Comparison of ENCODE assay signal across 29 cellular contexts in the genomic region with DNA sequence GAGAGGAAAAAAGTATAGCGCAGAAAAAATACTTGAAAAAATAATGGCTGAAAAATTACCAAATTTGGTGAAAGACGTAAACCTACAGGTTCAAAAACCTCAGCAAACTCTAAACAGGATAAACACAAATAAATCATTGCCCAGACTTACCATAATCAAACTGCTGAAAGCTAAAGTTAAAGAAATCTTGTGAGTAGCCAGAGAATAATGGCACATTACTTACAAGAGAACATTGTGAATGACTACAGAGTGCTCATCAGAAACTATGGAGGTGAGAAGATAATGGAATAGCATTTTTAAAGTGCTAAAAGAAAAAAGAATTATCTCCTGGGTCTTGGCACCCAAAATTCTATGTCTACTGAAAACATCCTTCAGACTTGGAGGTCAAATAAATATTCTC. TPM values are rescaled to one million over a fixed set of nuclear protein-coding genes. Genes with fewer than 3 reads are reported as not detected.
A peak's percentile ranks its signal among the peaks of the same experiment; 100 is the strongest.
DNase-seq lines count a peak whose midpoint lies in the region; ATAC-seq, FAIRE-seq and TF ChIP-seq lines count a peak whose summit lies in the region.
"Had no signal": no experiment of that assay in that cellular context is flagged by ENCODE, and none has a peak within 500 bp of the region (broad histone marks: within the 10 kb centered on the region; RNA-seq: fewer than 3 reads in every experiment).

No MANE protein-coding gene starts in this region.

- ATAC-seq in HepG2: no peak
- no peak for ATAC-seq in right lobe of liver
- ATAC-seq: gastrocnemius medialis, left ventricle myocardium superior, mucosa of descending colon had no signal

- FAIRE-seq in HepG2 (lab: Jason Lieb, UNC): no peak

- no peak overlapping the region for H3K4me2 ChIP-seq in HepG2 (ENCODE audit: low read depth, low read length)

- CTCF ChIA-PET in HepG2 (lab: Yijun Ruan, JAX; ENCODE audit: low intra/inter-chr PET ratio, low total read pairs): no interaction called here

- DNase-seq in HepG2 (ENCODE audit: low spot score) (no peak), right lobe of liver (no peak), NCI-H226 (peak; percentile 13), cardiac fibroblast (ENCODE audit: low read depth in 2 of 2) (peak; percentile 11 to 17), spleen (no peak), HUDEP-2 (lab: John Stamatoyannopoulos, UW; ENCODE audit: unreplicated experiment in 76 of 76) (no peak)
- no peak for DNase-seq in activated CD4-positive, CD25-positive, alpha-beta regulatory T cell treated with anti-CD3 and anti-CD28 coated beads, Interleukin-2, amount 50 U/mL, for 72 hours
- DNase-seq: activated CD4-positive, alpha-beta T cell treated with anti-CD3 and anti-CD28 coated beads, Interleukin-2, amount 50 U/mL, for 48 hours; activated effector memory CD4-positive, alpha-beta T cell treated with Interleukin-2 at 50 U/mL for 16 hours; activated naive CD8-positive, alpha-beta T cell treated with anti-CD3 and anti-CD28 coated beads, Interleukin-2, amount 10 ng/mL, durations not matched to agents 7 days and 5 days; CD4-positive, alpha-beta T cell; DMS153; gastrocnemius medialis; H9; hypothalamus; left ventricle myocardium superior; mucosa of descending colon; NCI-H1105; NCI-H2107; NCI-H526; nephron progenitor cell; SHP77; sigmoid colon; substantia nigra; T-helper 1 cell had no signal

- TF ChIP-seq CTCF in HepG2 (CRISPR knock-in tag; IDR thresholded peaks at IDR 0.05): no peak
- no peak for TF ChIP-seq CTCF in right lobe of liver (IDR thresholded peaks at IDR 0.05)
- no peak for TF ChIP-seq CTCF in cardiac fibroblast (IDR thresholded peaks at IDR 0.05; ENCODE audit: low read depth, low read length)
- TF ChIP-seq CTCF in spleen (IDR thresholded peaks at IDR 0.05 in 8 of 11, conservative IDR thresholded peaks at IDR 0.05 in 3 of 11): no peak

- TF ChIP-seq RAD21 in HepG2 (CRISPR knock-in tag; IDR thresholded peaks at IDR 0.05): no peak

- H3K4me1 ChIP-seq in HepG2 (ENCODE audit: insufficient read depth, low read length): no peaks in the 10 kb centered on the region
- no peaks in the 10 kb centered on the region for H3K4me1 ChIP-seq in right lobe of liver
- H3K4me1 ChIP-seq in spleen: no peaks in the 10 kb centered on the region
- H3K4me1 ChIP-seq: gastrocnemius medialis, sigmoid colon had no signal

- H2AFZ ChIP-seq in HepG2 (ENCODE audit: low read length): no peak overlapping the region

- H3K27ac ChIP-seq in HepG2 (ENCODE audit: extremely low read length, insufficient read depth, low read length) (no peak overlapping the region), right lobe of liver (no peak overlapping the region), spleen (no peak overlapping the region)
- H3K27ac ChIP-seq: gastrocnemius medialis, sigmoid colon, VCaP had no signal

- peaks cover 14 to 58% of the 10 kb centered on the region in 2 experiments for H3K36me3 ChIP-seq in HepG2 (replicated peaks in 1 of 2; ENCODE audit: control insufficient read depth in 1 of 2, insufficient read depth in 2 of 2, low read length in 2 of 2)
- peaks cover 0 to 30% (median 14%) of the 10 kb centered on the region in 4 donors for H3K36me3 ChIP-seq in right lobe of liver
- peaks cover 2 to 90% (median 50%) of the 10 kb centered on the region in 6 donors for H3K36me3 ChIP-seq in spleen

- POLR2A ChIA-PET in HepG2 (lab: Yijun Ruan, JAX): no interaction called here

- no peak for TF ChIP-seq POLR2A in HepG2 (IDR thresholded peaks at IDR 0.05; ENCODE audit: insufficient read depth in 1 of 2, low read depth in 2 of 2, low read length in 2 of 2)
- no peak for TF ChIP-seq POLR2A in right lobe of liver (IDR thresholded peaks at IDR 0.05)
- no peak for TF ChIP-seq POLR2A in spleen (IDR thresholded peaks at IDR 0.05)

- TF ChIP-seq EP300 in HepG2 (IDR thresholded peaks at IDR 0.05; ENCODE audit: low read depth in 2 of 2, low read length in 2 of 2) (no peak), HepG2 (CRISPR knock-in tag; IDR thresholded peaks at IDR 0.05; ENCODE audit: borderline replicate concordance) (no peak)

- H3K79me2 ChIP-seq in HepG2 (ENCODE audit: insufficient read depth, low read length): no peaks in the 10 kb centered on the region

- in situ Hi-C loops in HepG2 (cut with HindIII; ENCODE audit: extremely low pct_ligation_motif_present, low pct_unique_long_range_greater_than_20kb): no loop called here

- no TSS peak for BruUV-seq in HepG2 (replicated peaks; lab: Mats Ljungman, UMichigan)

- H4K20me1 ChIP-seq in HepG2 (ENCODE audit: insufficient read depth, low read length): no peaks in the 10 kb centered on the region

- H3K9ac ChIP-seq in HepG2 (ENCODE audit: insufficient read depth, low read depth, low read length): no peak overlapping the region

- WGBS in HepG2 (ENCODE audit: low lambda C conversion rate): 100% methylated on average over 2 of the region's 2 CpGs
- WGBS in right lobe of liver (ENCODE audit: insufficient coverage, low coverage, low lambda C conversion rate, missing lambda C conversion rate): 92% methylated on average over 2 of the region's 2 CpGs
- WGBS in spleen, 5 donors: 94 to 100% (median 99%) methylated on average over 2 of the region's 2 CpGs

- peaks cover 10% of the 10 kb centered on the region for H3K9me3 ChIP-seq in HepG2 (ENCODE audit: low read length)
- peaks cover 0 to 6% (median 0%) of the 10 kb centered on the region in 4 donors for H3K9me3 ChIP-seq in right lobe of liver
- H3K9me3 ChIP-seq in spleen: peaks cover 0 to 26% (median 18%) of the 10 kb centered on the region in 8 donors
- H3K9me3 ChIP-seq: gastrocnemius medialis had no signal

- intact Hi-C loops in HepG2 (cut with micrococcal nuclease; ENCODE audit: unreplicated experiment) (no loop called here), right lobe of liver (cut with DNase I) (no loop called here), spleen (cut with DNase I; ENCODE audit: low total_unique reads) (no loop called here)

- no peak overlapping the region for H3K4me3 ChIP-seq in HepG2 (replicated peaks in 1 of 3; ENCODE audit: insufficient read depth in 1 of 3, low read depth in 2 of 3, low read length in 3 of 3)
- H3K4me3 ChIP-seq in right lobe of liver: no peak overlapping the region
- no peak overlapping the region for H3K4me3 ChIP-seq in cardiac fibroblast (replicated peaks in 1 of 2; ENCODE audit: low read depth in 2 of 2, low read length in 2 of 2)
- no peak overlapping the region for H3K4me3 ChIP-seq in spleen
- H3K4me3 ChIP-seq: gastrocnemius medialis, mucosa of descending colon, sigmoid colon had no signal

- H3K27me3 ChIP-seq in HepG2 (ENCODE audit: control insufficient read depth in 1 of 2, insufficient read depth in 2 of 2, low read length in 2 of 2) (no peaks in the 10 kb centered on the region; a peak in 1 of 5 replicates), right lobe of liver (no peaks in the 10 kb centered on the region), spleen (replicated peaks in 1 of 7) (no peaks in the 10 kb centered on the region)
- H3K27me3 ChIP-seq: gastrocnemius medialis, sigmoid colon had no signal

RNA-seq across cellular contexts. Expression of a gene that starts 36.0 kb away (rescaled TPM):
- 29.3 and 48.0 TPM in 2 replicates for total RNA-seq in HepG2 (2016; rRNA removed; fragmentation: Illumina TruSeq; extraction: Trizol)
- 7.9 and 9.8 TPM in 2 replicates for total RNA-seq in HepG2 (2016; cell fraction: cytosol; rRNA removed; fragmentation: Illumina TruSeq; extraction: Trizol; ENCODE audit: low read depth)
- total RNA-seq in HepG2 (2016; cell fraction: insoluble cytoplasmic fraction; rRNA removed; fragmentation: Illumina TruSeq; extraction: Trizol): 32.7 and 43.1 TPM in 2 replicates
- 16.2 and 17.0 TPM in 2 replicates for total RNA-seq in HepG2 (2016; cell fraction: membrane; rRNA removed; fragmentation: Illumina TruSeq; extraction: Trizol)
- total RNA-seq in HepG2 (2016; cell fraction: nucleus; rRNA removed; fragmentation: Illumina TruSeq; extraction: Trizol): 13.7 and 14.8 TPM in 2 replicates
- polyA plus RNA-seq in HepG2 (2011; rRNA removed): 40.1 and 52.0 TPM in 2 replicates
- 18.8 and 23.8 TPM in 2 replicates for polyA plus RNA-seq in HepG2 (2011; cell fraction: cytosol; rRNA removed)
- polyA plus RNA-seq in HepG2 (2011; cell fraction: nucleus; rRNA removed): 13.6 and 18.8 TPM in 2 replicates
- 19.1 and 21.2 TPM in 2 replicates for polyA plus RNA-seq in HepG2 (2012)
- 3.8 and 5.5 TPM in 2 replicates for polyA plus RNA-seq in HepG2 (2016; cell fraction: cytosol; fragmentation: Illumina TruSeq; extraction: Trizol; ENCODE audit: low read depth)
- 50.7 and 55.1 TPM in 2 replicates for polyA plus RNA-seq in HepG2 (2016; cell fraction: insoluble cytoplasmic fraction; fragmentation: Illumina TruSeq; extraction: Trizol; ENCODE audit: low read depth)
- polyA plus RNA-seq in HepG2 (2016; cell fraction: membrane; fragmentation: Illumina TruSeq; extraction: Trizol; ENCODE audit: low read depth): 9.8 and 10.0 TPM in 2 replicates
- polyA plus RNA-seq in HepG2 (2016; cell fraction: nucleus; fragmentation: Illumina TruSeq; extraction: Trizol; ENCODE audit: insufficient read depth, low read depth): 17.9 and 19.4 TPM in 2 replicates
- 27.0 and 148 TPM in 2 replicates for polyA minus RNA-seq in HepG2 (2011; rRNA and poly(A)+ RNA removed; ENCODE audit: low replicate concordance)
- 21.1 and 25.7 TPM in 2 replicates for polyA minus RNA-seq in HepG2 (2011; cell fraction: cytosol; rRNA and poly(A)+ RNA removed)
- 22.0 and 23.3 TPM in 2 replicates for polyA minus RNA-seq in HepG2 (2011; cell fraction: nucleus; rRNA and poly(A)+ RNA removed)
- total RNA-seq in right lobe of liver: 10 to 100 TPM in 5 of 6 experiments, 1 to 10 TPM in 1; 7.3 to 19.9 (median 13.4) TPM
- total RNA-seq in spleen: 10 to 100 TPM; 17.4 to 41.7 (median 30.7) TPM
- polyA plus RNA-seq in spleen: 10 to 100 TPM; 10.3 to 16.1 (median 12.5) TPM

RNA-seq across cellular contexts. Expression of a gene that starts 42.8 kb away (rescaled TPM):
- total RNA-seq in HepG2 (2016; rRNA removed; fragmentation: Illumina TruSeq; extraction: Trizol): not detected in 2 replicates
- not detected in 2 replicates for total RNA-seq in HepG2 (2016; cell fraction: cytosol; rRNA removed; fragmentation: Illumina TruSeq; extraction: Trizol; ENCODE audit: low read depth)
- not detected in 2 replicates for total RNA-seq in HepG2 (2016; cell fraction: insoluble cytoplasmic fraction; rRNA removed; fragmentation: Illumina TruSeq; extraction: Trizol)
- total RNA-seq in HepG2 (2016; cell fraction: membrane; rRNA removed; fragmentation: Illumina TruSeq; extraction: Trizol): not detected in 2 replicates
- not detected in 2 replicates for total RNA-seq in HepG2 (2016; cell fraction: nucleus; rRNA removed; fragmentation: Illumina TruSeq; extraction: Trizol)
- not detected in 2 replicates for polyA plus RNA-seq in HepG2 (2011; rRNA removed)
- not detected in 2 replicates for polyA plus RNA-seq in HepG2 (2011; cell fraction: cytosol; rRNA removed)
- polyA plus RNA-seq in HepG2 (2011; cell fraction: nucleus; rRNA removed): not detected in 2 replicates
- polyA plus RNA-seq in HepG2 (2012): not detected in 2 replicates
- polyA plus RNA-seq in HepG2 (2016; cell fraction: cytosol; fragmentation: Illumina TruSeq; extraction: Trizol; ENCODE audit: low read depth): not detected in 2 replicates
- not detected in 2 replicates for polyA plus RNA-seq in HepG2 (2016; cell fraction: insoluble cytoplasmic fraction; fragmentation: Illumina TruSeq; extraction: Trizol; ENCODE audit: low read depth)
- not detected in 2 replicates for polyA plus RNA-seq in HepG2 (2016; cell fraction: membrane; fragmentation: Illumina TruSeq; extraction: Trizol; ENCODE audit: low read depth)
- not detected in 2 replicates for polyA plus RNA-seq in HepG2 (2016; cell fraction: nucleus; fragmentation: Illumina TruSeq; extraction: Trizol; ENCODE audit: insufficient read depth, low read depth)
- polyA minus RNA-seq in HepG2 (2011; rRNA and poly(A)+ RNA removed; ENCODE audit: low replicate concordance): not detected in 2 replicates
- polyA minus RNA-seq in HepG2 (2011; cell fraction: cytosol; rRNA and poly(A)+ RNA removed): not detected in 2 replicates
- not detected in 2 replicates for polyA minus RNA-seq in HepG2 (2011; cell fraction: nucleus; rRNA and poly(A)+ RNA removed)
- total RNA-seq in right lobe of liver: not detected
- not detected for total RNA-seq in spleen
- polyA plus RNA-seq in spleen: not detected
- total RNA-seq: activated naive CD8-positive, alpha-beta T cell treated with anti-CD3 and anti-CD28 coated beads, Interleukin-2, amount 10 ng/mL, durations not matched to agents 7 days and 5 days; CD4-positive, alpha-beta T cell; cerebellum; epithelial cell of proximal tubule; gastrocnemius medialis; H9; left ventricle myocardium superior; mucosa of descending colon; sigmoid colon; ureter had no signal
- polyA plus RNA-seq: sigmoid colon had no signal

Comparison
In these comparisons a context has a peak if more than half of its experiments do, and no peak if none do; other contexts are left out.
1. DNase-seq: peak in NCI-H226 (single experiment) and cardiac fibroblast (2 of 2); none in HepG2 (single experiment), right lobe of liver (0 of 3), spleen (single experiment), activated CD4-positive, CD25-positive, alpha-beta regulatory T cell treated with anti-CD3 and anti-CD28 coated beads, Interleukin-2, amount 50 U/mL, for 72 hours (single experiment) and HUDEP-2 (0 of 76).